In the genomic region with DNA sequence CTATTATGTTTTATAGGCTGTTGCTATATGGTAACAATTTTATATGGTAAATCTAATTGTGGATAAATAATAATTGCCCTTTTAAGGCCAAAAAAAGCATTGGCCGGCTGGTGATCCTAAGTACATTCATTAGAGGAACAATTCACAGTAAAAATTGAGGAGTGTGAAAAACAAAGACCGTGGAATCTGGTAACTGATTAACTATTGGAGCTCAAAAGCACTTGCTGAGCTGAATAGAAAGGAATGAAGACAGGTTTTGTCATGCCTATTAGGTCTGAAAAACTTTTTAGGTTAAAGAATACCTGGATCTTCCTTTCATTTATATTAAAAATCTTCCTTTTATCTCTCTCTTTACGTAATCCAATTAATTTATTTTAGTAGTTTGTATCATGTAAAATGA, we compare ENCODE assay signal across 1 cellular context.
TF ChIP-seq lines count a peak whose summit lies in the region.

No MANE protein-coding gene starts in this region.

TF ChIP-seq in HepG2, 621 proteins besides CTCF, POLR2A, EP300 and RAD21 (continued from another document):
- TF ChIP-seq, protein P1, sequence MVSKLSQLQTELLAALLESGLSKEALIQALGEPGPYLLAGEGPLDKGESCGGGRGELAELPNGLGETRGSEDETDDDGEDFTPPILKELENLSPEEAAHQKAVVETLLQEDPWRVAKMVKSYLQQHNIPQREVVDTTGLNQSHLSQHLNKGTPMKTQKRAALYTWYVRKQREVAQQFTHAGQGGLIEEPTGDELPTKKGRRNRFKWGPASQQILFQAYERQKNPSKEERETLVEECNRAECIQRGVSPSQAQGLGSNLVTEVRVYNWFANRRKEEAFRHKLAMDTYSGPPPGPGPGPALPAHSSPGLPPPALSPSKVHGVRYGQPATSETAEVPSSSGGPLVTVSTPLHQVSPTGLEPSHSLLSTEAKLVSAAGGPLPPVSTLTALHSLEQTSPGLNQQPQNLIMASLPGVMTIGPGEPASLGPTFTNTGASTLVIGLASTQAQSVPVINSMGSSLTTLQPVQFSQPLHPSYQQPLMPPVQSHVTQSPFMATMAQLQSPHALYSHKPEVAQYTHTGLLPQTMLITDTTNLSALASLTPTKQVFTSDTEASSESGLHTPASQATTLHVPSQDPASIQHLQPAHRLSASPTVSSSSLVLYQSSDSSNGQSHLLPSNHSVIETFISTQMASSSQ (IDR thresholded peaks at IDR 0.05; ENCODE audit: low read depth) = peak; percentile 56; the same call in 1 of the 2 replicates
- TF ChIP-seq, protein P1 (CRISPR knock-in tag; IDR thresholded peaks at IDR 0.05; ENCODE audit: borderline replicate concordance) = peak; percentile 40; the same call in 1 of the 2 replicates
- TF ChIP-seq NCOA1 (CRISPR knock-in tag; IDR thresholded peaks at IDR 0.05) (no peak), NBN (conservative IDR thresholded peaks at IDR 0.05) (no peak), KDM2A (CRISPR knock-in tag; IDR thresholded peaks at IDR 0.05; ENCODE audit: borderline replicate concordance, low read depth) (no peak), ZNF567 (CRISPR knock-in tag; IDR thresholded peaks at IDR 0.05; ENCODE audit: borderline replicate concordance) (no peak), ZNF484 (CRISPR knock-in tag; IDR thresholded peaks at IDR 0.05; ENCODE audit: borderline replicate concordance, low read depth) (no peak), ZNF781 (CRISPR knock-in tag; IDR thresholded peaks at IDR 0.05; ENCODE audit: borderline replicate concordance, not compliant biosample characterization) (no peak), HIVEP1 (CRISPR knock-in tag; IDR thresholded peaks at IDR 0.05) (no peak), ZNF652 (CRISPR knock-in tag; IDR thresholded peaks at IDR 0.05; ENCODE audit: borderline replicate concordance, low read depth) (no peak), HHEX (CRISPR knock-in tag; IDR thresholded peaks at IDR 0.05) (no peak), MAZ (IDR thresholded peaks at IDR 0.05; ENCODE audit: borderline replicate concordance, low read depth, low read length) (no peak), MAZ (CRISPR knock-in tag; IDR thresholded peaks at IDR 0.05; ENCODE audit: low read depth) (no peak), SOX5 (CRISPR knock-in tag; IDR thresholded peaks at IDR 0.05; ENCODE audit: borderline replicate concordance) (peak; percentile 33; the same call in 1 of the 2 replicates), SMC3 (IDR thresholded peaks at IDR 0.05; ENCODE audit: low read length) (no peak), SOX13 (IDR thresholded peaks at IDR 0.05) (no peak), SOX13 (CRISPR knock-in tag; conservative IDR thresholded peaks at IDR 0.05 in 1 of 2, IDR thresholded peaks at IDR 0.05 in 1 of 2) (peak in 1 of 2 experiments; percentile 49; a peak in 1 of 4 replicates), ISX (CRISPR knock-in tag; conservative IDR thresholded peaks at IDR 0.05) (no peak), ZNF326 (CRISPR knock-in tag; IDR thresholded peaks at IDR 0.05; ENCODE audit: borderline replicate concordance) (no peak), ZNF225 (CRISPR knock-in tag; IDR thresholded peaks at IDR 0.05) (no peak), ZNF543 (CRISPR knock-in tag; IDR thresholded peaks at IDR 0.05) (no peak), NR2F2 (IDR thresholded peaks at IDR 0.05; ENCODE audit: borderline replicate concordance, low read depth) (no peak), ZNF615 (CRISPR knock-in tag; IDR thresholded peaks at IDR 0.05; ENCODE audit: borderline replicate concordance) (no peak), ZNF431 (CRISPR knock-in tag; IDR thresholded peaks at IDR 0.05; ENCODE audit: borderline replicate concordance, low read depth) (no peak), FOXJ3 (CRISPR knock-in tag; IDR thresholded peaks at IDR 0.05; ENCODE audit: borderline replicate concordance) (no peak)
- TF ChIP-seq, protein P2, sequence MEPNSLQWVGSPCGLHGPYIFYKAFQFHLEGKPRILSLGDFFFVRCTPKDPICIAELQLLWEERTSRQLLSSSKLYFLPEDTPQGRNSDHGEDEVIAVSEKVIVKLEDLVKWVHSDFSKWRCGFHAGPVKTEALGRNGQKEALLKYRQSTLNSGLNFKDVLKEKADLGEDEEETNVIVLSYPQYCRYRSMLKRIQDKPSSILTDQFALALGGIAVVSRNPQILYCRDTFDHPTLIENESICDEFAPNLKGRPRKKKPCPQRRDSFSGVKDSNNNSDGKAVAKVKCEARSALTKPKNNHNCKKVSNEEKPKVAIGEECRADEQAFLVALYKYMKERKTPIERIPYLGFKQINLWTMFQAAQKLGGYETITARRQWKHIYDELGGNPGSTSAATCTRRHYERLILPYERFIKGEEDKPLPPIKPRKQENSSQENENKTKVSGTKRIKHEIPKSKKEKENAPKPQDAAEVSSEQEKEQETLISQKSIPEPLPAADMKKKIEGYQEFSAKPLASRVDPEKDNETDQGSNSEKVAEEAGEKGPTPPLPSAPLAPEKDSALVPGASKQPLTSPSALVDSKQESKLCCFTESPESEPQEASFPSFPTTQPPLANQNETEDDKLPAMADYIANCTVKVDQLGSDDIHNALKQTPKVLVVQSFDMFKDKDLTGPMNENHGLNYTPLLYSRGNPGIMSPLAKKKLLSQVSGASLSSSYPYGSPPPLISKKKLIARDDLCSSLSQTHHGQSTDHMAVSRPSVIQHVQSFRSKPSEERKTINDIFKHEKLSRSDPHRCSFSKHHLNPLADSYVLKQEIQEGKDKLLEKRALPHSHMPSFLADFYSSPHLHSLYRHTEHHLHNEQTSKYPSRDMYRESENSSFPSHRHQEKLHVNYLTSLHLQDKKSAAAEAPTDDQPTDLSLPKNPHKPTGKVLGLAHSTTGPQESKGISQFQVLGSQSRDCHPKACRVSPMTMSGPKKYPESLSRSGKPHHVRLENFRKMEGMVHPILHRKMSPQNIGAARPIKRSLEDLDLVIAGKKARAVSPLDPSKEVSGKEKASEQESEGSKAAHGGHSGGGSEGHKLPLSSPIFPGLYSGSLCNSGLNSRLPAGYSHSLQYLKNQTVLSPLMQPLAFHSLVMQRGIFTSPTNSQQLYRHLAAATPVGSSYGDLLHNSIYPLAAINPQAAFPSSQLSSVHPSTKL (CRISPR knock-in tag; IDR thresholded peaks at IDR 0.05) = 0 out of 2 replicates have a peak, but pooled peaks have one; percentile 8
- TF ChIP-seq, protein P3, sequence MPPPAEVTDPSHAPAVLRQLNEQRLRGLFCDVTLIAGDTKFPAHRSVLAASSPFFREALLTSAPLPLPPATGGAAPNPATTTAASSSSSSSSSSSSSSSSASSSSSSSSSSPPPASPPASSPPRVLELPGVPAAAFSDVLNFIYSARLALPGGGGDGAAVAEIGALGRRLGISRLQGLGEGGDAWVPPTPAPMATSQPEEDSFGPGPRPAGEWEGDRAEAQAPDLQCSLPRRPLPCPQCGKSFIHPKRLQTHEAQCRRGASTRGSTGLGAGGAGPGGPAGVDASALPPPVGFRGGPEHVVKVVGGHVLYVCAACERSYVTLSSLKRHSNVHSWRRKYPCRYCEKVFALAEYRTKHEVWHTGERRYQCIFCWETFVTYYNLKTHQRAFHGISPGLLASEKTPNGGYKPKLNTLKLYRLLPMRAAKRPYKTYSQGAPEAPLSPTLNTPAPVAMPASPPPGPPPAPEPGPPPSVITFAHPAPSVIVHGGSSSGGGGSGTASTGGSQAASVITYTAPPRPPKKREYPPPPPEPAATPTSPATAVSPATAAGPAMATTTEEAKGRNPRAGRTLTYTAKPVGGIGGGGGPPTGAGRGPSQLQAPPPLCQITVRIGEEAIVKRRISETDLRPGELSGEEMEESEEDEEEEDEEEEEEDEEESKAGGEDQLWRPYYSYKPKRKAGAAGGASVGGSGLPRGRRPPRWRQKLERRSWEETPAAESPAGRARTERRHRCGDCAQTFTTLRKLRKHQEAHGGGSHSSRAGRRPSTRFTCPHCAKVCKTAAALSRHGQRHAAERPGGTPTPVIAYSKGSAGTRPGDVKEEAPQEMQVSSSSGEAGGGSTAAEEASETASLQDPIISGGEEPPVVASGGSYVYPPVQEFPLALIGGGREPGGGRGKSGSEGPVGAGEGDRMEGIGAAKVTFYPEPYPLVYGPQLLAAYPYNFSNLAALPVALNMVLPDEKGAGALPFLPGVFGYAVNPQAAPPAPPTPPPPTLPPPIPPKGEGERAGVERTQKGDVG (CRISPR knock-in tag; IDR thresholded peaks at IDR 0.05; ENCODE audit: borderline replicate concordance) = no peak
- TF ChIP-seq, protein P4, sequence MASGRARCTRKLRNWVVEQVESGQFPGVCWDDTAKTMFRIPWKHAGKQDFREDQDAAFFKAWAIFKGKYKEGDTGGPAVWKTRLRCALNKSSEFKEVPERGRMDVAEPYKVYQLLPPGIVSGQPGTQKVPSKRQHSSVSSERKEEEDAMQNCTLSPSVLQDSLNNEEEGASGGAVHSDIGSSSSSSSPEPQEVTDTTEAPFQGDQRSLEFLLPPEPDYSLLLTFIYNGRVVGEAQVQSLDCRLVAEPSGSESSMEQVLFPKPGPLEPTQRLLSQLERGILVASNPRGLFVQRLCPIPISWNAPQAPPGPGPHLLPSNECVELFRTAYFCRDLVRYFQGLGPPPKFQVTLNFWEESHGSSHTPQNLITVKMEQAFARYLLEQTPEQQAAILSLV (CRISPR knock-in tag; IDR thresholded peaks at IDR 0.05; ENCODE audit: borderline replicate concordance) = no peak
TF ChIP-seq in HepG2: peak in this region for 4.
